9 cellular contexts compared by ENCODE assay signal in genomic region chr13:49240017-49240416, GRCh38. TPM values are rescaled to one million over a fixed set of nuclear protein-coding genes. Genes with fewer than 3 reads are reported as not detected.
DNase-seq lines count a peak whose midpoint lies in the region; ATAC-seq, FAIRE-seq and TF ChIP-seq lines count a peak whose summit lies in the region.
"Had no signal": no experiment of that assay in that cellular context is flagged by ENCODE, and none has a peak within 500 bp of the region (broad histone marks: within the 10 kb centered on the region; RNA-seq: fewer than 3 reads in every experiment).

No MANE protein-coding gene starts in this region.

- H3K27ac ChIP-seq in kidney (ENCODE audit: low read depth in 2 of 2, low read length in 2 of 2) = no peak overlapping the region

- no peak overlapping the region for H3K4me3 ChIP-seq in kidney (ENCODE audit: low read length in 2 of 2)

- no peaks in the 10 kb centered on the region for H3K36me3 ChIP-seq in kidney (ENCODE audit: control insufficient read depth in 1 of 2, insufficient read depth in 2 of 2, low read length in 2 of 2)

- no peak overlapping the region for H3K9ac ChIP-seq in kidney (ENCODE audit: low read length in 2 of 2)

- H3K4me1 ChIP-seq in kidney (ENCODE audit: control insufficient read depth in 1 of 2, insufficient read depth in 1 of 2, low read depth in 1 of 2, low read length in 2 of 2) = peaks cover 0 to 13% of the 10 kb centered on the region in 2 donors

- H3K9me3 ChIP-seq in kidney (ENCODE audit: control insufficient read depth in 1 of 2, low read length in 2 of 2) = no peaks in the 10 kb centered on the region

- TF ChIP-seq CTCF in kidney (IDR thresholded peaks at IDR 0.05; ENCODE audit: borderline replicate concordance, extremely low read depth, insufficient read depth) = peak; percentile 54

- DNase-seq in activated naive CD4-positive, alpha-beta T cell treated with Interleukin-2 at 50 U/mL for 16 hours = peak; percentile 41
- no peak for DNase-seq in activated naive CD4-positive, alpha-beta T cell (lab: John Stamatoyannopoulos, UW)
- DNase-seq in LHCN-M2 (ENCODE audit: low read depth) (peak; percentile 37), activated T-cell treated with anti-CD3 and anti-CD28 coated beads for 4 hours (peak; percentile 12), kidney (no peak)

- ATAC-seq in GM18858 (IDR thresholded peaks at IDR 0.05; ENCODE audit: unreplicated experiment) = no peak
- no peak for ATAC-seq in HG03135 (IDR thresholded peaks at IDR 0.05; ENCODE audit: unreplicated experiment)
- ATAC-seq in GM18517 (IDR thresholded peaks at IDR 0.05; ENCODE audit: unreplicated experiment) = no peak

- FAIRE-seq in kidney (lab: Jason Lieb, UNC) = no peak
- FAIRE-seq: colon had no signal

- intact Hi-C loops in kidney (cut with DNase I) = no loop called here

RNA-seq across cellular contexts. Expression of gene CDADC1, which starts 7.7 kb away (rescaled TPM):
- total RNA-seq in LHCN-M2 (2014; rRNA removed) (1.5 and 2.6 TPM in 2 replicates), kidney (8.3 TPM)
- polyA plus RNA-seq in LHCN-M2 (2012) = 5.4 TPM
- 12.2 TPM for polyA plus RNA-seq in kidney (ENCODE audit: insufficient read depth, low read depth, low replicate concordance)

RNA-seq across cellular contexts. Expression of gene MLNR, which starts 19.9 kb away (rescaled TPM):
- total RNA-seq in LHCN-M2 (2014; rRNA removed) (not detected in 2 replicates), kidney (0.28 TPM)
- polyA plus RNA-seq in LHCN-M2 (2012) = not detected
- polyA plus RNA-seq in kidney (ENCODE audit: insufficient read depth, low read depth, low replicate concordance) = not detected

Comparison
In these comparisons a context has a peak if more than half of its experiments do, and no peak if none do; other contexts are left out.
1. DNase-seq: peak in activated naive CD4-positive, alpha-beta T cell treated with Interleukin-2 at 50 U/mL for 16 hours (single experiment), LHCN-M2 (single experiment) and activated T-cell treated with anti-CD3 and anti-CD28 coated beads for 4 hours (single experiment); none in activated naive CD4-positive, alpha-beta T cell (0 of 4) and kidney (single experiment).